ENCODE assay signal across 19 cellular contexts in genomic region chr5:116472274-116472673, GRCh38.
"Had no signal": no experiment of that assay in that cellular context is flagged by ENCODE, and none has a peak within 500 bp of the region (broad histone marks: within the 10 kb centered on the region; RNA-seq: fewer than 3 reads in every experiment).

No MANE protein-coding gene starts in this region.

- H3K4me1 Mint-ChIP-seq: activated B cell treated with CpG ODN at 0.5 μM for 24 hours; activated CD4-positive, alpha-beta T cell treated with anti-CD3 and anti-CD28 coated beads, Interleukin-2, amount 10 ng/mL, durations not matched to agents 7 days and 5 days; activated naive CD4-positive, alpha-beta T cell treated with anti-CD3 and anti-CD28 coated beads, Interleukin-2, amount 50 U/mL, for 24 hours; natural killer cell had no signal

- H3K27me3 Mint-ChIP-seq: activated B cell treated with CpG ODN at 0.5 μM for 24 hours; activated CD4-positive, alpha-beta T cell treated with anti-CD3 and anti-CD28 coated beads, Interleukin-2, amount 10 ng/mL, durations not matched to agents 7 days and 5 days; activated naive CD4-positive, alpha-beta T cell treated with anti-CD3 and anti-CD28 coated beads, Interleukin-2, amount 50 U/mL, for 24 hours had no signal

- H3K27ac Mint-ChIP-seq: activated B cell treated with CpG ODN at 0.5 μM for 24 hours; activated CD4-positive, alpha-beta T cell treated with anti-CD3 and anti-CD28 coated beads, Interleukin-2, amount 10 ng/mL, durations not matched to agents 7 days and 5 days; activated naive CD4-positive, alpha-beta T cell treated with anti-CD3 and anti-CD28 coated beads, Interleukin-2, amount 50 U/mL, for 24 hours; activated T-helper 2 cell treated with anti-CD3 and anti-CD28 coated beads, Interferon-gamma antibody, Interleukin-2, Interleukin-4, amounts not matched to agents 10 μg/mL and 5 μg/mL and 100 μg/mL, durations not matched to agents 14 hours and 24 hours and 36 hours; natural killer cell; T-helper 1 cell treated with Interleukin-12 subunit alpha and Interleukin-12 subunit beta and Interleukin-4 antibody, amounts not matched to agents 30 μg/mL and 1 μg/mL, for 36 hours had no signal

- H3K27ac ChIP-seq: coronary artery, epithelial cell of prostate, psoas muscle had no signal

- ATAC-seq: natural killer cell, psoas muscle had no signal

- H3K4me3 ChIP-seq: coronary artery, lung, mucosa of descending colon, psoas muscle had no signal

- H3K4me3 Mint-ChIP-seq: activated B cell treated with CpG ODN at 0.5 μM for 24 hours; activated CD4-positive, alpha-beta T cell treated with anti-CD3 and anti-CD28 coated beads, Interleukin-2, amount 10 ng/mL, durations not matched to agents 7 days and 5 days; activated naive CD4-positive, alpha-beta T cell treated with anti-CD3 and anti-CD28 coated beads, Interleukin-2, amount 50 U/mL, for 24 hours; natural killer cell; T-helper 1 cell treated with Interleukin-12 subunit alpha and Interleukin-12 subunit beta and Interleukin-4 antibody, amounts not matched to agents 30 μg/mL and 1 μg/mL, for 36 hours had no signal

- DNase-seq: activated B cell treated with CpG ODN at 0.5 μM for 24 hours; activated CD4-positive, alpha-beta T cell treated with anti-CD3 and anti-CD28 coated beads, Interleukin-2, amount 10 ng/mL, durations not matched to agents 7 days and 5 days; activated T-cell treated with anti-CD3 and anti-CD28 coated beads for 4 hours; caudate nucleus; effector CD8-positive, alpha-beta T cell; hypothalamus; mucosa of descending colon; natural killer cell; occipital lobe; psoas muscle; stimulated activated CD4-positive, alpha-beta T cell treated with anti-CD3 and anti-CD28 coated beads, Interleukin-12 subunit alpha, Interleukin-12 subunit beta, amount 100 ng/mL, for 4 hours; stimulated activated naive CD4-positive, alpha-beta T cell treated with Interleukin-2 at 50 U/mL for 16 hours; trophoblast cell had no signal

- H3K4me1 ChIP-seq: psoas muscle had no signal
